Comparison of ENCODE assay signal across 8 cellular contexts in genomic region chr10:84715911-84716310, GRCh38.
DNase-seq lines count a peak whose midpoint lies in the region; ATAC-seq and TF ChIP-seq lines count a peak whose summit lies in the region.

No MANE protein-coding gene starts in this region.

- no peaks in the 10 kb centered on the region for H3K27me3 ChIP-seq in PC-9 (ENCODE audit: insufficient read depth, low read depth)

- no peak overlapping the region for H3K27ac ChIP-seq in PC-9

- CTCF ChIA-PET in PC-9 (lab: Charles Lee), result no interaction called here

- no peak overlapping the region for H2AFZ ChIP-seq in PC-9

- H3K4me3 ChIP-seq in PC-9, result no peak overlapping the region

- H3K79me2 ChIP-seq in PC-9 (ENCODE audit: low read depth), result no peaks in the 10 kb centered on the region

- intact Hi-C loops in PC-9 (cut with micrococcal nuclease; ENCODE audit: unreplicated experiment), result no loop called here

- H4K20me1 ChIP-seq in PC-9 (ENCODE audit: insufficient read depth), result no peaks in the 10 kb centered on the region

- H3K4me2 ChIP-seq in PC-9, result no peak overlapping the region

- peak; percentile 59 for TF ChIP-seq CTCF in PC-9 (conservative IDR thresholded peaks at IDR 0.05)

- DNase-seq in CD1c-positive myeloid dendritic cell (ENCODE audit: extremely low spot score) (peak; percentile 11), PC-9 (no peak), hepatic stellate cell (ENCODE audit: low spot score) (peak; percentile 48), A172 (ENCODE audit: low spot score) (no peak), anterior cingulate cortex (lab: John Stamatoyannopoulos, UW) (no peak)

- BruUV-seq in PC-9 (replicated peaks; lab: Mats Ljungman, UMichigan), result no TSS peak

- H3K36me3 ChIP-seq in PC-9 (ENCODE audit: low read depth), result no peaks in the 10 kb centered on the region

- no peaks in the 10 kb centered on the region for H3F3A ChIP-seq in PC-9 (ENCODE audit: insufficient read depth, low read depth)

- H3K4me1 ChIP-seq in PC-9 (replicated peaks; ENCODE audit: insufficient read depth), result no peaks in the 10 kb centered on the region

- POLR2A ChIA-PET in PC-9 (lab: Charles Lee; ENCODE audit: unreplicated experiment), result no interaction called here

- H3K9me3 ChIP-seq in PC-9 (ENCODE audit: insufficient read depth, low read depth), result no peaks in the 10 kb centered on the region

- no peaks in the 10 kb centered on the region for H3K9me2 ChIP-seq in PC-9 (ENCODE audit: insufficient read depth)

- ATAC-seq in GM18502 (IDR thresholded peaks at IDR 0.05; ENCODE audit: poor library complexity, unreplicated experiment) (peak; percentile 85), HG03045 (IDR thresholded peaks at IDR 0.05; ENCODE audit: unreplicated experiment) (peak; percentile 58), GM21390 (IDR thresholded peaks at IDR 0.05; ENCODE audit: unreplicated experiment) (no peak)

Comparison
In these comparisons a context has a peak if more than half of its experiments do, and no peak if none do; other contexts are left out.
1. DNase-seq: peak in CD1c-positive myeloid dendritic cell (single experiment) and hepatic stellate cell (single experiment); none in PC-9 (0 of 2), A172 (single experiment) and anterior cingulate cortex (0 of 58).